8 cellular contexts compared by ENCODE assay signal in genomic region chr1:51189421-51190073, GRCh38. TPM values are rescaled to one million over a fixed set of nuclear protein-coding genes. Genes with fewer than 3 reads are reported as not detected.
A peak's percentile ranks its signal among the peaks of the same experiment; 100 is the strongest.
DNase-seq lines count a peak whose midpoint lies in the region; ATAC-seq and TF ChIP-seq lines count a peak whose summit lies in the region.

No MANE protein-coding gene starts in this region.

- no peak overlapping the region for H3K27ac ChIP-seq in breast epithelium

- intact Hi-C loops in breast epithelium (cut with DNase I; ENCODE audit: low total_unique reads): no loop called here

- TF ChIP-seq CTCF in breast epithelium (IDR thresholded peaks at IDR 0.05): peak; percentile 64 to 89 (median 85)

- peak; percentile 66 for DNase-seq in A172 (ENCODE audit: low spot score)
- DNase-seq in GM03348 (ENCODE audit: low spot score): peak; percentile 83
- DNase-seq in MV-4-11 (lab: John Stamatoyannopoulos, UW): peak; percentile 69
- peak; percentile 5 for DNase-seq in SHP77 treated with DMSO at 0.1 percent for 48 hours (lab: John Stamatoyannopoulos, UW)
- DNase-seq in breast epithelium (ENCODE audit: low spot score in 2 of 2): no peak
- DNase-seq in left lobe of liver (ENCODE audit: low spot score): no peak
- peak; percentile 6 for DNase-seq in stimulated activated CD8-positive, alpha-beta memory T cell treated with anti-CD3 and anti-CD28 coated beads, Interleukin-15, amount 100 ng/mL, for 1 hour (ENCODE audit: low read depth)

- no peak for TF ChIP-seq POLR2A in breast epithelium (IDR thresholded peaks at IDR 0.05)

- ATAC-seq in left lobe of liver: peak; percentile 91
- no peak for ATAC-seq in GM19455 (IDR thresholded peaks at IDR 0.05; ENCODE audit: unreplicated experiment)

- H3K36me3 ChIP-seq in breast epithelium: no peaks in the 10 kb centered on the region

- no peaks in the 10 kb centered on the region for H3K9me3 ChIP-seq in breast epithelium

- H3K4me3 ChIP-seq in breast epithelium: no peak overlapping the region

- H3K27me3 ChIP-seq in breast epithelium: no peaks in the 10 kb centered on the region

- H3K4me1 ChIP-seq in breast epithelium: no peaks in the 10 kb centered on the region

RNA-seq across cellular contexts. Expression of gene RNF11, which starts 46.5 kb away (rescaled TPM):
- total RNA-seq in A172 (2014; rRNA removed; shearing (Covaris generic)): 104 and 110 TPM in 2 replicates
- total RNA-seq in breast epithelium (100 to 1,000 TPM in 1 of 3 donors, 10 to 100 TPM in 2; 96.0 to 100 (median 96.9) TPM), left lobe of liver (54.7 TPM)

Comparison
In these comparisons a context has a peak if more than half of its experiments do, and no peak if none do; other contexts are left out.
1. DNase-seq: peak in A172 (single experiment), GM03348 (single experiment), MV-4-11 (single experiment), SHP77 treated with DMSO at 0.1 percent for 48 hours (single experiment) and stimulated activated CD8-positive, alpha-beta memory T cell treated with anti-CD3 and anti-CD28 coated beads, Interleukin-15, amount 100 ng/mL, for 1 hour (single experiment); none in breast epithelium (0 of 2) and left lobe of liver (single experiment).